ENCODE assay signal across 18 cellular contexts in the genomic region with DNA sequence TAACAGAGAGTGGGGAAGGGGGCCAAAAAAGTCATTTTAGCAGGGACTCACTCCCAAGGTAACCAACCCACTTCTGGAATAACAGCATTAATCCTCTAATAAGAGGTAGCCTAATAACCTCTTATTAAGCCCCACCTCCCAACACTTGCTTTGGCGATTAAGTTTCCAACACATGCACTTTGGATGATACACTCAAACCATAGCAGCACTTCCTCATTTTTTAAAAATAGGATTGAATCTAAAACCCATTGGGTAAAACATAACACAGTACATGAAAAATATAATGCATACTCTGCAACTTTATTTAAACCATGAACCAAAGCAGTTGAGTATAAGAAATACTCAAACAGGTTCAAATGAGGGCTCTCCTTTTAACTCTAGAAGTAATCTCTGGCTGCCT.
"Had no signal": no experiment of that assay in that cellular context is flagged by ENCODE, and none has a peak within 500 bp of the region (broad histone marks: within the 10 kb centered on the region; RNA-seq: fewer than 3 reads in every experiment).

No MANE protein-coding gene starts in this region.

- DNase-seq: activated CD4-positive, alpha-beta memory T cell treated with anti-CD3 and anti-CD28 coated beads, Interleukin-2, amount 10 ng/mL, durations not matched to agents 7 days and 5 days; activated CD4-positive, alpha-beta T cell treated with anti-CD3 and anti-CD28 coated beads for 4 hours; activated CD8-positive, alpha-beta memory T cell treated with anti-CD3 and anti-CD28 coated beads, Interleukin-2, amount 10 ng/mL, durations not matched to agents 7 days and 5 days; activated naive CD4-positive, alpha-beta T cell treated with anti-CD3 and anti-CD28 coated beads for 36 hours; caudate nucleus; dorsolateral prefrontal cortex; endodermal cell; foreskin keratinocyte; glutamatergic neuron; hippocampal formation; islet precursor cell; midbrain; sigmoid colon; spleen; stimulated activated CD4-positive, alpha-beta T cell treated with anti-CD3 and anti-CD28 coated beads, Interleukin-4, amount 100 ng/mL, for 4 hours had no signal

- ATAC-seq: activated CD8-positive, alpha-beta memory T cell treated with anti-CD3 and anti-CD28 coated beads, Interleukin-2, amount 10 ng/mL, durations not matched to agents 7 days and 5 days; foreskin keratinocyte; stimulated activated memory B cell treated with anti-CD40 and anti-IgM and Interleukin-4, amounts not matched to agents 10 μg/mL and 1 μg/mL and 100 μg/mL, for 72 hours had no signal

- H3K36me3 ChIP-seq: sigmoid colon, spleen, thoracic aorta had no signal

- H3K4me3 ChIP-seq: dorsolateral prefrontal cortex, lung, sigmoid colon, spleen, thoracic aorta had no signal

- H3K4me1 ChIP-seq: spleen had no signal

- H3K9me3 ChIP-seq: sigmoid colon, spleen, thoracic aorta had no signal

- H3K27ac ChIP-seq: foreskin keratinocyte, sigmoid colon, thoracic aorta had no signal

- H3K27me3 ChIP-seq: dorsolateral prefrontal cortex, foreskin keratinocyte, sigmoid colon, spleen had no signal
